9 cellular contexts compared by ENCODE assay signal in the genomic region with DNA sequence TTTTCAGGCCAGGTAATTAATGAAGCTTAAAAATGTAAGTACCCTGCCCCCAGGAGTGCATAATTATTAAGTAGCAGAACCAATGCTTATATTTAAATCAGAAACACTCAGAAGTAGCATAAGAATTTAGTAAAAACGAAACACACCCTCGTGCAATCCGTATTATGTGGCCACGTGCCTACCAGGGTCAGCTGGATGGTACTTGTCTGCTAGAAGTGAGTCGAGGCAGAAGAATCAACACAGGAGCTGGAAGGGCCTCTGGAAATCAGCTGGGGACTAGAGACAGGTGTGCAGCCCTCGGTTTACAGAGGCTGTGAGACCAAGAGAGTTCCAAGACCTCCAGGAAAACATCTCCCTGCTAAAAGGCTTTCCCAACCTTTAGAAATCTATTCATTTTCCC. TPM values are rescaled to one million over a fixed set of nuclear protein-coding genes. Genes with fewer than 3 reads are reported as not detected.
DNase-seq lines count a peak whose midpoint lies in the region; ATAC-seq and TF ChIP-seq lines count a peak whose summit lies in the region.
"Had no signal": no experiment of that assay in that cellular context is flagged by ENCODE, and none has a peak within 500 bp of the region (broad histone marks: within the 10 kb centered on the region; RNA-seq: fewer than 3 reads in every experiment).

No MANE protein-coding gene starts in this region.

- no peak overlapping the region for H3K9ac ChIP-seq in HUES48 (ENCODE audit: low read depth, low read length)
- H3K9ac ChIP-seq in skeletal muscle tissue (ENCODE audit: low read depth in 1 of 3, low read length in 3 of 3), result peak overlapping the region; percentile 59 to 85 (median 78)

- H3K9me3 ChIP-seq in HUES48 (ENCODE audit: control insufficient read depth, insufficient read depth, low read length) (no peaks in the 10 kb centered on the region), iPS-18c (ENCODE audit: control insufficient read depth, insufficient read depth, low read length) (no peaks in the 10 kb centered on the region), skeletal muscle tissue (ENCODE audit: control insufficient read depth in 3 of 3, low read length in 3 of 3) (no peaks in the 10 kb centered on the region)

- no peak for ATAC-seq in activated CD8-positive, alpha-beta T cell treated with anti-CD3 and anti-CD28 coated beads for 36 hours
- no peak for ATAC-seq in HG03460 (IDR thresholded peaks at IDR 0.05; ENCODE audit: unreplicated experiment)
- ATAC-seq in HG02759 (IDR thresholded peaks at IDR 0.05; ENCODE audit: unreplicated experiment), result no peak

- CTCF ChIA-PET in activated CD8-positive, alpha-beta T cell treated with anti-CD3 and anti-CD28 coated beads for 36 hours (lab: Charles Lee), result interaction anchor here (1.5 to 5.0 kb wide), 2 partner anchors 71 to 127 kb away, joined by 11 to 29 read pairs; no protein-coding TSS in a partner anchor

- TF ChIP-seq CTCF in activated CD8-positive, alpha-beta T cell treated with anti-CD3 and anti-CD28 coated beads for 36 hours (IDR thresholded peaks at IDR 0.05), result no peak

- peaks cover 55% of the 10 kb centered on the region for H3K27me3 Mint-ChIP-seq in activated CD8-positive, alpha-beta T cell treated with anti-CD3 and anti-CD28 coated beads for 36 hours

- H3K36me3 Mint-ChIP-seq in activated CD8-positive, alpha-beta T cell treated with anti-CD3 and anti-CD28 coated beads for 36 hours (ENCODE audit: low read depth), result no peaks in the 10 kb centered on the region
- H3K36me3 Mint-ChIP-seq: activated naive CD4-positive, alpha-beta T cell treated with anti-CD3 and anti-CD28 coated beads, Interleukin-2, amount 50 U/mL, for 72 hours had no signal

- no peaks in the 10 kb centered on the region for H3K36me3 ChIP-seq in HUES48 (ENCODE audit: control insufficient read depth, insufficient read depth, low read length)
- H3K36me3 ChIP-seq in skeletal muscle tissue (ENCODE audit: control insufficient read depth in 3 of 3, insufficient read depth in 3 of 3, low read length in 3 of 3), result no peaks in the 10 kb centered on the region

- peak overlapping the region; percentile 73 for H3K4me3 Mint-ChIP-seq in activated CD8-positive, alpha-beta T cell treated with anti-CD3 and anti-CD28 coated beads for 36 hours

- intact Hi-C loops in activated CD8-positive, alpha-beta T cell treated with anti-CD3 and anti-CD28 coated beads for 36 hours (cut with micrococcal nuclease), result no loop called here

- POLR2A ChIA-PET in activated CD8-positive, alpha-beta T cell treated with anti-CD3 and anti-CD28 coated beads for 36 hours (lab: Charles Lee), result no interaction called here

- H3K4me3 ChIP-seq in HUES48 (ENCODE audit: low read depth, low read length), result peak overlapping the region; percentile 64
- H3K4me3 ChIP-seq in iPS-18c (ENCODE audit: insufficient read depth, low read depth, low read length), result peak overlapping the region; percentile 66
- H3K4me3 ChIP-seq in skeletal muscle tissue (ENCODE audit: low read length in 3 of 3), result peak overlapping the region; percentile 88 to 93 (median 88)

- H3K27ac Mint-ChIP-seq in activated CD8-positive, alpha-beta T cell treated with anti-CD3 and anti-CD28 coated beads for 36 hours, result no peak overlapping the region
- H3K27ac Mint-ChIP-seq: activated naive CD4-positive, alpha-beta T cell treated with anti-CD3 and anti-CD28 coated beads, Interleukin-2, amount 50 U/mL, for 72 hours had no signal

- no peaks in the 10 kb centered on the region for H3K9me3 Mint-ChIP-seq in activated CD8-positive, alpha-beta T cell treated with anti-CD3 and anti-CD28 coated beads for 36 hours
- H3K9me3 Mint-ChIP-seq: activated naive CD4-positive, alpha-beta T cell treated with anti-CD3 and anti-CD28 coated beads, Interleukin-2, amount 50 U/mL, for 72 hours had no signal

- H3K4me1 ChIP-seq in HUES48 (ENCODE audit: control insufficient read depth, insufficient read depth, low read length), result peaks cover 9% of the 10 kb centered on the region
- peaks cover 8 to 20% (median 9%) of the 10 kb centered on the region in 3 donors for H3K4me1 ChIP-seq in skeletal muscle tissue (ENCODE audit: control insufficient read depth in 3 of 3, insufficient read depth in 3 of 3, low read length in 3 of 3)

- H3K4me1 Mint-ChIP-seq in activated CD8-positive, alpha-beta T cell treated with anti-CD3 and anti-CD28 coated beads for 36 hours (ENCODE audit: low read depth), result peaks cover 6% of the 10 kb centered on the region

- H3K27me3 ChIP-seq in HUES48 (ENCODE audit: control insufficient read depth, insufficient read depth, low read length) (peaks cover 25% of the 10 kb centered on the region), skeletal muscle tissue (ENCODE audit: control insufficient read depth in 3 of 3, insufficient read depth in 3 of 3, low read length in 3 of 3) (no peaks in the 10 kb centered on the region)

- H3K27ac ChIP-seq in HUES48 (ENCODE audit: low read depth, low read length) (no peak overlapping the region), skeletal muscle tissue (ENCODE audit: low read depth, low read length) (peak overlapping the region; percentile 78)

- DNase-seq in activated CD8-positive, alpha-beta T cell treated with anti-CD3 and anti-CD28 coated beads for 36 hours, result peak; percentile 5
- no peak for DNase-seq in activated gamma-delta T cell (lab: John Stamatoyannopoulos, UW)
- DNase-seq in stimulated activated naive CD4-positive, alpha-beta T cell treated with Interleukin-2 at 50 U/mL for 16 hours (lab: John Stamatoyannopoulos, UW), result no peak

RNA-seq across cellular contexts. Expression of a gene that starts 0.6 kb away (rescaled TPM):
- not detected for total RNA-seq in activated CD8-positive, alpha-beta T cell treated with anti-CD3 and anti-CD28 coated beads for 36 hours
- 0.52 TPM for total RNA-seq in skeletal muscle tissue
- total RNA-seq: activated naive CD4-positive, alpha-beta T cell treated with anti-CD3 and anti-CD28 coated beads, Interleukin-2, amount 50 U/mL, for 72 hours had no signal

RNA-seq across cellular contexts. Expression of a gene that starts 37.3 kb away (rescaled TPM):
- total RNA-seq in activated CD8-positive, alpha-beta T cell treated with anti-CD3 and anti-CD28 coated beads for 36 hours, result 1 to 10 TPM; 2.6 to 3.1 TPM
- 125 TPM for total RNA-seq in skeletal muscle tissue

RNA-seq across cellular contexts. Expression of a gene that starts 55.6 kb away (rescaled TPM):
- total RNA-seq in activated CD8-positive, alpha-beta T cell treated with anti-CD3 and anti-CD28 coated beads for 36 hours, result under 1 TPM; 0.18 to 0.29 TPM
- total RNA-seq in skeletal muscle tissue, result 27.1 TPM

Comparison
In these comparisons a context has a peak if more than half of its experiments do, and no peak if none do; other contexts are left out.
1. RNA of a gene that starts 37.3 kb away (total RNA-seq): 125 TPM in skeletal muscle tissue (single experiment); 2.6 to 3.1 TPM in activated CD8-positive, alpha-beta T cell treated with anti-CD3 and anti-CD28 coated beads for 36 hours; every median in the first group is over 10 times any median in the second.
2. RNA of a gene that starts 55.6 kb away (total RNA-seq): 27.1 TPM in skeletal muscle tissue (single experiment); 0.18 to 0.29 TPM in activated CD8-positive, alpha-beta T cell treated with anti-CD3 and anti-CD28 coated beads for 36 hours; every median in the first group is over 10 times any median in the second.
3. Peak in every context shown above with its lines, with median percentiles within 50 percentile points of each other: H3K4me3 ChIP-seq.